ENCODE assay signal across 17 cellular contexts in the genomic region with DNA sequence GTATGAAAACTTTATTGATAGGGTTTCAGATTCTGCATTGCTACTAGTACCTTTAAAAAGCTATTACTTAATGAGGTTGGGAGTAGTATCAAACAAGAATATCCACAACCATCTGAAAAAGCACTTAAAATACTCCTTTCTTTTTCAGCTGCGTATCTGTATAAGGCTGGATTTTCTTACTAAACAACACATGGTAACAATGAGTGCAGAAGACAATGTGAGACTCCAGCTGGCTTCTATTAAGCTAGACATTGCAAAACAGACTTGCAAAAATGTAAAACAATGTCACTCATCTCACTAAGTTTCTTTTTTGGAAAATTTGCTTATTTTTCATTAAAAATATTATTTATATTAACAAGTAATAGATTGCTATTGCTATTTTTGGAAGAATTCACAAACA.
DNase-seq lines count a peak whose midpoint lies in the region; ATAC-seq and TF ChIP-seq lines count a peak whose summit lies in the region.
"Had no signal": no experiment of that assay in that cellular context is flagged by ENCODE, and none has a peak within 500 bp of the region (broad histone marks: within the 10 kb centered on the region; RNA-seq: fewer than 3 reads in every experiment).

No MANE protein-coding gene starts in this region.

- in situ Hi-C loops in gastrocnemius medialis (cut with MboI; ENCODE audit: low sequenced_read_pairs in 4 of 4) = no loop called here

- TF ChIP-seq CTCF in gastrocnemius medialis (IDR thresholded peaks at IDR 0.05 in 4 of 5, conservative IDR thresholded peaks at IDR 0.05 in 1 of 5) = no peak

- no peaks in the 10 kb centered on the region for H3K27me3 ChIP-seq in BLaER1 treated with 17β-estradiol and CSF1 and Interleukin-3, amounts not matched to agents 10 nM and 100 nM
- no peaks in the 10 kb centered on the region for H3K27me3 ChIP-seq in gastrocnemius medialis
- H3K27me3 ChIP-seq: vagina had no signal

- peaks cover 0 to 22% (median 6%) of the 10 kb centered on the region in 11 experiments; a peak in 10 of 22 replicates for H3K36me3 ChIP-seq in BLaER1 treated with 17β-estradiol and CSF1 and Interleukin-3, amounts not matched to agents 10 nM and 100 nM
- no peaks in the 10 kb centered on the region for H3K36me3 ChIP-seq in gastrocnemius medialis
- H3K36me3 ChIP-seq: vagina had no signal

- CTCF ChIA-PET in HEK293T (lab: Yijun Ruan, JAX) = interaction anchor here (1.2 kb wide), 1 partner anchor 9 kb away, joined by 5 read pairs; no protein-coding TSS in a partner anchor

- peak overlapping the region in 7 of 11 experiments; percentile 20 to 79 (median 70); a peak in 10 of 22 replicates for H3K4me2 ChIP-seq in BLaER1 treated with 17β-estradiol and CSF1 and Interleukin-3, amounts not matched to agents 10 nM and 100 nM

- POLR2A ChIA-PET in HEK293T (lab: Yijun Ruan, JAX) = no interaction called here

- H3K4me1 ChIP-seq in BLaER1 treated with 17β-estradiol and CSF1 and Interleukin-3, amounts not matched to agents 10 nM and 100 nM = peaks cover 24 to 63% (median 50%) of the 10 kb centered on the region in 10 experiments
- peaks cover 13 to 34% of the 10 kb centered on the region in 2 donors for H3K4me1 ChIP-seq in gastrocnemius medialis

- no peak for TF ChIP-seq POLR2A in gastrocnemius medialis (IDR thresholded peaks at IDR 0.05)

- DNase-seq in amniotic epithelial cell (ENCODE audit: low read depth) (peak; percentile 21), fibroblast of the conjunctiva (ENCODE audit: low read depth) (peak; percentile 76), gastrocnemius medialis (no peak), anterior cingulate cortex (lab: John Stamatoyannopoulos, UW) (no peak), HEK293T (ENCODE audit: extremely low spot score) (no peak), HuH-7.5 (ENCODE audit: low spot score) (no peak)
- DNase-seq: activated CD4-positive, alpha-beta memory T cell treated with anti-CD3 and anti-CD28 coated beads for 36 hours; activated naive CD8-positive, alpha-beta T cell treated with anti-CD3 and anti-CD28 coated beads for 36 hours; activated T-cell treated with anti-CD3 and anti-CD28 coated beads, Interleukin-2, amount 50 U/mL, for 48 hours; C1 segment of cervical spinal cord; left colon; naive B cell; NCI-H2029 had no signal

- no peak overlapping the region for H3K4me3 ChIP-seq in BLaER1 treated with 17β-estradiol and CSF1 and Interleukin-3, amounts not matched to agents 10 nM and 100 nM
- H3K4me3 ChIP-seq in gastrocnemius medialis = no peak overlapping the region
- H3K4me3 ChIP-seq: vagina had no signal

- intact Hi-C loops in gastrocnemius medialis (cut with DNase I; ENCODE audit: low total_unique reads) = no loop called here

- H3K27ac ChIP-seq in BLaER1 treated with 17β-estradiol and CSF1 and Interleukin-3, amounts not matched to agents 10 nM and 100 nM = no peak overlapping the region; a peak in 2 of 22 replicates
- H3K27ac ChIP-seq in gastrocnemius medialis = peak overlapping the region; percentile 12 to 51 (median 46)
- H3K27ac ChIP-seq: epithelial cell of prostate, vagina had no signal

- no peak overlapping the region for H3K9ac ChIP-seq in BLaER1 treated with 17β-estradiol and CSF1 and Interleukin-3, amounts not matched to agents 10 nM and 100 nM

- peaks cover 0 to 13% (median 7%) of the 10 kb centered on the region in 11 experiments; a peak in 14 of 22 replicates for H3K9me3 ChIP-seq in BLaER1 treated with 17β-estradiol and CSF1 and Interleukin-3, amounts not matched to agents 10 nM and 100 nM (replicated peaks in 1 of 11)
- H3K9me3 ChIP-seq in gastrocnemius medialis = no peaks in the 10 kb centered on the region
- H3K9me3 ChIP-seq: vagina had no signal

- no peaks in the 10 kb centered on the region for H4K20me1 ChIP-seq in BLaER1 treated with 17β-estradiol and CSF1 and Interleukin-3, amounts not matched to agents 10 nM and 100 nM

- ATAC-seq in gastrocnemius medialis = peak; percentile 56 to 59
- ATAC-seq in HG03342 (IDR thresholded peaks at IDR 0.05; ENCODE audit: unreplicated experiment) = no peak
- ATAC-seq: left colon had no signal

TF ChIP-seq in HEK293T, 16 proteins besides CTCF, POLR2A, EP300 and RAD21:
- no peak for TF ChIP-seq CTBP1 (IDR thresholded peaks at IDR 0.05; ENCODE audit: borderline replicate concordance)
- TF ChIP-seq, protein P1, sequence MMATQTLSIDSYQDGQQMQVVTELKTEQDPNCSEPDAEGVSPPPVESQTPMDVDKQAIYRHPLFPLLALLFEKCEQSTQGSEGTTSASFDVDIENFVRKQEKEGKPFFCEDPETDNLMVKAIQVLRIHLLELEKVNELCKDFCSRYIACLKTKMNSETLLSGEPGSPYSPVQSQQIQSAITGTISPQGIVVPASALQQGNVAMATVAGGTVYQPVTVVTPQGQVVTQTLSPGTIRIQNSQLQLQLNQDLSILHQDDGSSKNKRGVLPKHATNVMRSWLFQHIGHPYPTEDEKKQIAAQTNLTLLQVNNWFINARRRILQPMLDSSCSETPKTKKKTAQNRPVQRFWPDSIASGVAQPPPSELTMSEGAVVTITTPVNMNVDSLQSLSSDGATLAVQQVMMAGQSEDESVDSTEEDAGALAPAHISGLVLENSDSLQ (IDR thresholded peaks at IDR 0.05) = no peak

Comparison
In these comparisons a context has a peak if more than half of its experiments do, and no peak if none do; other contexts are left out.
1. H3K27ac ChIP-seq: peak in gastrocnemius medialis (4 of 4); none in BLaER1 treated with 17β-estradiol and CSF1 and Interleukin-3, amounts not matched to agents 10 nM and 100 nM (0 of 11).
2. DNase-seq: peak in amniotic epithelial cell (single experiment) and fibroblast of the conjunctiva (single experiment); none in gastrocnemius medialis (0 of 2), anterior cingulate cortex (0 of 58), HEK293T (single experiment) and HuH-7.5 (single experiment).